22 cellular contexts compared by ENCODE assay signal in genomic region chr12:102992297-102992696, GRCh38. TPM values are rescaled to one million over a fixed set of nuclear protein-coding genes. Genes with fewer than 3 reads are reported as not detected.
DNase-seq lines count a peak whose midpoint lies in the region; ATAC-seq and TF ChIP-seq lines count a peak whose summit lies in the region.
"Had no signal": no experiment of that assay in that cellular context is flagged by ENCODE, and none has a peak within 500 bp of the region (broad histone marks: within the 10 kb centered on the region; RNA-seq: fewer than 3 reads in every experiment).

No MANE protein-coding gene starts in this region.

- no peaks in the 10 kb centered on the region for H3K27me3 Mint-ChIP-seq in endodermal cell (ENCODE audit: insufficient read depth)

- no peak for TF ChIP-seq CTCF in GM12865 (IDR thresholded peaks at IDR 0.05; ENCODE audit: insufficient read depth, low read depth, low read length, missing control alignments)
- TF ChIP-seq CTCF in endodermal cell (conservative IDR thresholded peaks at IDR 0.05), result peak; percentile 31

- H3K36me3 Mint-ChIP-seq in endodermal cell (ENCODE audit: low read depth), result no peaks in the 10 kb centered on the region

- no peak overlapping the region for H3K27ac Mint-ChIP-seq in endodermal cell
- H3K27ac Mint-ChIP-seq: HFFc6 had no signal

- H3K27me3 ChIP-seq in endodermal cell (ENCODE audit: control insufficient read depth, insufficient read depth, low read length, poor library complexity, severe bottlenecking), result peaks cover 4% of the 10 kb centered on the region
- no peaks in the 10 kb centered on the region for H3K27me3 ChIP-seq in H7 (ENCODE audit: control insufficient read depth, insufficient read depth, low read length)
- H3K27me3 ChIP-seq: foreskin keratinocyte had no signal

- no peak overlapping the region for H3K9ac ChIP-seq in endodermal cell (ENCODE audit: extremely low read depth, low read length, poor library complexity, severe bottlenecking)

- H3K4me3 Mint-ChIP-seq in endodermal cell, result no peak overlapping the region
- H3K4me3 Mint-ChIP-seq: HFFc6 had no signal

- 71 to 73% methylated on average over 1 to 4 of the region's 5 CpGs for WGBS in endodermal cell (ENCODE audit: insufficient coverage in 1 of 2, insufficient read length in 1 of 2), 2 experiments

- H3K36me3 ChIP-seq in endodermal cell (ENCODE audit: control insufficient read depth, insufficient read depth, low read length), result no peaks in the 10 kb centered on the region
- H3K36me3 ChIP-seq in H7 (replicated peaks; ENCODE audit: control insufficient read depth, insufficient read depth, low read length), result no peaks in the 10 kb centered on the region
- H3K36me3 ChIP-seq: cardiac muscle cell had no signal

- no peak overlapping the region for H3K4me3 ChIP-seq in GM12865 (ENCODE audit: low read depth, low read length)
- H3K4me3 ChIP-seq in endodermal cell (ENCODE audit: low read length), result no peak overlapping the region
- no peak overlapping the region for H3K4me3 ChIP-seq in H7 (ENCODE audit: insufficient read depth, low read depth, low read length)
- H3K4me3 ChIP-seq: cardiac muscle cell, lung had no signal

- no peaks in the 10 kb centered on the region for H3K4me1 Mint-ChIP-seq in endodermal cell

- peaks cover 5% of the 10 kb centered on the region for H3K9me3 Mint-ChIP-seq in endodermal cell

- no peak overlapping the region for H3K27ac ChIP-seq in endodermal cell (ENCODE audit: low read depth, low read length)
- H3K27ac ChIP-seq: cardiac muscle cell, epithelial cell of prostate, foreskin keratinocyte had no signal

- DNase-seq in COLO668 (lab: John Stamatoyannopoulos, UW; ENCODE audit: unreplicated experiment) (peak; percentile 26), GM12865 (ENCODE audit: low read depth) (peak; percentile 26), endodermal cell (no peak), H7 (no peak), AML-193 (lab: John Stamatoyannopoulos, UW) (no peak), GOT3 (lab: John Stamatoyannopoulos, UW) (no peak)
- DNase-seq: activated gamma-delta T cell, amniotic stem cell, COR-L47, dermis blood vessel endothelial cell, foreskin keratinocyte, HFFc6, hypothalamus, NCI-H1105 treated with DMSO at 0.1 percent for 48 hours, NCI-H2171, occipital lobe, RPMI8226 had no signal

- H3K4me1 ChIP-seq in endodermal cell (ENCODE audit: control insufficient read depth, insufficient read depth, low read length), result no peaks in the 10 kb centered on the region
- H3K4me1 ChIP-seq: foreskin keratinocyte had no signal

- peaks cover 4% of the 10 kb centered on the region for H3K9me3 ChIP-seq in endodermal cell (ENCODE audit: control insufficient read depth, low read length)

- peak; percentile 52 for ATAC-seq in HG02884 (IDR thresholded peaks at IDR 0.05; ENCODE audit: unreplicated experiment)
- ATAC-seq: foreskin keratinocyte had no signal

RNA-seq across cellular contexts. Expression of gene ASCL1, which starts 34.8 kb away (rescaled TPM):
- total RNA-seq in endodermal cell, result not detected
- 36.3 TPM for polyA plus RNA-seq in endodermal cell (2013, experiment 1 of 2)
- polyA plus RNA-seq in endodermal cell (2013, experiment 2 of 2), result 30.5 TPM
- 0.07 TPM in 1 of 2 replicates, not detected in the other for total RNA-seq in H7 (2014; rRNA removed; shearing (Covaris generic))
- total RNA-seq: cardiac muscle cell, dermis blood vessel endothelial cell, foreskin keratinocyte, HFFc6 had no signal
- polyA plus RNA-seq: cardiac muscle cell, foreskin keratinocyte, keratinocyte had no signal

Comparison
In these comparisons a context has a peak if more than half of its experiments do, and no peak if none do; other contexts are left out.
1. DNase-seq: peak in COLO668 (single experiment) and GM12865 (single experiment); none in endodermal cell (single experiment), H7 (single experiment), AML-193 (0 of 2) and GOT3 (single experiment).